22 cellular contexts compared by ENCODE assay signal in genomic region chr1:64478594-64479248, GRCh38. TPM values are rescaled to one million over a fixed set of nuclear protein-coding genes. Genes with fewer than 3 reads are reported as not detected.
"Had no signal": no experiment of that assay in that cellular context is flagged by ENCODE, and none has a peak within 500 bp of the region (broad histone marks: within the 10 kb centered on the region; RNA-seq: fewer than 3 reads in every experiment).

No MANE protein-coding gene starts in this region.

- H3K4me1 Mint-ChIP-seq: activated CD4-positive, alpha-beta T cell treated with anti-CD3 and anti-CD28 coated beads, Interleukin-2, amount 10 ng/mL, durations not matched to agents 7 days and 5 days; activated CD8-positive, alpha-beta memory T cell treated with anti-CD3 and anti-CD28 coated beads, Interleukin-2, amount 10 ng/mL, durations not matched to agents 7 days and 5 days; activated naive CD4-positive, alpha-beta T cell treated with anti-CD3 and anti-CD28 coated beads, Interleukin-2, amount 50 U/mL, for 24 hours had no signal

- H3K27ac ChIP-seq: brain microvascular endothelial cell, prostate gland, right atrium auricular region, SK-N-MC, VCaP had no signal

- H3K36me3 ChIP-seq: brain microvascular endothelial cell, prostate gland, right atrium auricular region, upper lobe of left lung had no signal

- H3K9me3 Mint-ChIP-seq: activated CD4-positive, alpha-beta T cell treated with anti-CD3 and anti-CD28 coated beads, Interleukin-2, amount 10 ng/mL, durations not matched to agents 7 days and 5 days; activated CD8-positive, alpha-beta T cell treated with anti-CD3 and anti-CD28 coated beads for 36 hours; activated naive CD4-positive, alpha-beta T cell treated with anti-CD3 and anti-CD28 coated beads, Interleukin-2, amount 50 U/mL, for 24 hours had no signal

- H3K27me3 ChIP-seq: brain microvascular endothelial cell, right atrium auricular region, upper lobe of left lung had no signal

- ATAC-seq: activated CD4-positive, CD25-positive, alpha-beta regulatory T cell treated with anti-CD3 and anti-CD28 coated beads, Interleukin-2, amount 50 U/mL, for 24 hours; activated CD8-positive, alpha-beta memory T cell treated with anti-CD3 and anti-CD28 coated beads, Interleukin-2, amount 10 ng/mL, durations not matched to agents 7 days and 5 days; activated CD8-positive, alpha-beta T cell treated with anti-CD3 and anti-CD28 coated beads for 36 hours; left ventricle myocardium superior had no signal

- DNase-seq: activated CD4-positive, alpha-beta T cell treated with anti-CD3 and anti-CD28 coated beads, Interleukin-2, amount 10 ng/mL, durations not matched to agents 7 days and 5 days; activated CD8-positive, alpha-beta memory T cell treated with anti-CD3 and anti-CD28 coated beads, Interleukin-2, amount 10 ng/mL, durations not matched to agents 7 days and 5 days; activated CD8-positive, alpha-beta T cell treated with anti-CD3 and anti-CD28 coated beads for 36 hours; activated gamma-delta T cell treated with Interleukin-2 at 50 U/mL for 16 hours; aorta; brain microvascular endothelial cell; cerebellar nuclear complex; effector CD8-positive, alpha-beta T cell; glutamatergic neuron; hippocampal formation; left ventricle myocardium superior; stimulated activated CD4-positive, alpha-beta T cell treated with anti-CD3 and anti-CD28 coated beads, Interleukin-4, amount 100 ng/mL, for 24 hours; stimulated activated naive CD4-positive, alpha-beta T cell treated with Interleukin-2 at 50 U/mL for 16 hours had no signal

- H3K27me3 Mint-ChIP-seq: activated CD4-positive, alpha-beta T cell treated with anti-CD3 and anti-CD28 coated beads, Interleukin-2, amount 10 ng/mL, durations not matched to agents 7 days and 5 days; activated CD8-positive, alpha-beta T cell treated with anti-CD3 and anti-CD28 coated beads for 36 hours; activated naive CD4-positive, alpha-beta T cell treated with anti-CD3 and anti-CD28 coated beads, Interleukin-2, amount 50 U/mL, for 24 hours had no signal

- H3K9me3 ChIP-seq: prostate gland, right atrium auricular region, upper lobe of left lung had no signal

- H3K4me1 ChIP-seq: prostate gland had no signal

- H3K4me3 Mint-ChIP-seq: activated CD4-positive, alpha-beta T cell treated with anti-CD3 and anti-CD28 coated beads, Interleukin-2, amount 10 ng/mL, durations not matched to agents 7 days and 5 days; activated CD8-positive, alpha-beta memory T cell treated with anti-CD3 and anti-CD28 coated beads, Interleukin-2, amount 10 ng/mL, durations not matched to agents 7 days and 5 days; activated CD8-positive, alpha-beta T cell treated with anti-CD3 and anti-CD28 coated beads for 36 hours; activated naive CD4-positive, alpha-beta T cell treated with anti-CD3 and anti-CD28 coated beads, Interleukin-2, amount 50 U/mL, for 24 hours; neural crest cell had no signal

- H3K4me3 ChIP-seq: prostate gland, right atrium auricular region, SK-N-MC, upper lobe of left lung had no signal

- H3K36me3 Mint-ChIP-seq: activated CD8-positive, alpha-beta memory T cell treated with anti-CD3 and anti-CD28 coated beads, Interleukin-2, amount 10 ng/mL, durations not matched to agents 7 days and 5 days; activated naive CD4-positive, alpha-beta T cell treated with anti-CD3 and anti-CD28 coated beads, Interleukin-2, amount 50 U/mL, for 24 hours had no signal

- H3K27ac Mint-ChIP-seq: activated CD4-positive, alpha-beta T cell treated with anti-CD3 and anti-CD28 coated beads, Interleukin-2, amount 10 ng/mL, durations not matched to agents 7 days and 5 days; activated CD8-positive, alpha-beta memory T cell treated with anti-CD3 and anti-CD28 coated beads, Interleukin-2, amount 10 ng/mL, durations not matched to agents 7 days and 5 days; activated CD8-positive, alpha-beta T cell treated with anti-CD3 and anti-CD28 coated beads for 36 hours; activated naive CD4-positive, alpha-beta T cell treated with anti-CD3 and anti-CD28 coated beads, Interleukin-2, amount 50 U/mL, for 24 hours had no signal

RNA-seq across cellular contexts. Expression of gene CACHD1, which starts 8.8 kb away (rescaled TPM):
- total RNA-seq: myocyte had no signal
